In the genomic region with DNA sequence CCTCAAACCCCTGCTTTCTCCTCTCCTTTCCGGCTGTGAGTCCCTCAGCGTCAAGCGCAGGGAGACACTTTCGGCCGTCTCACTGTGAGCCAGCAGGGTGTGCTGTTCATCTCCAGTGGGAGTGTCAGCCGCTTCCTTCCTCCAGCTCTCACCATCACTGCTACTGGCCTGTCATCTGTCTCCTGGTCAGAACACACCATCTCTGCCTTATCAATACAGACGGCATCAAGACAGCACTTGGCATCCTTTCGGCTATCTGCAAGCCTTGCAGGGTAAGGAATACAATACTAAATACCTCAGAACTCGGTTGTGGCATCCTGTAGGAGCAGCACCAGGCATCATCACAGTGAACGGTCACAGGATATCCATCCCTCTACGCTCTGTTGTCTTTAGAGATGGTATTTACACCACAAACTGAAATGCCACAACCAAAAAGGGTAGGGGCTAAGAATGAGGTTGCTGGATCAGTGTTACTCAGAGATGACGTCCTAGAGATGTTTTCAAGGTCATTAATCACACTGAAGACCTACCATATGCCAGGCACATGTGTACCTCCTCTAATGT, we compare ENCODE assay signal across 8 cellular contexts. TPM values are rescaled to one million over a fixed set of nuclear protein-coding genes. Genes with fewer than 3 reads are reported as not detected.
A peak's percentile ranks its signal among the peaks of the same experiment; 100 is the strongest.
DNase-seq lines count a peak whose midpoint lies in the region; ATAC-seq, FAIRE-seq and TF ChIP-seq lines count a peak whose summit lies in the region.

No MANE protein-coding gene starts in this region.

- peak; percentile 36 for FAIRE-seq in keratinocyte (lab: Jason Lieb, UNC)
- FAIRE-seq in urothelium cell line (lab: Jason Lieb, UNC): no peak

- no peaks in the 10 kb centered on the region for H3K27me3 ChIP-seq in MM.1S (replicated peaks; ENCODE audit: insufficient read depth, low read length)
- no peaks in the 10 kb centered on the region for H3K27me3 ChIP-seq in adrenal gland
- no peaks in the 10 kb centered on the region for H3K27me3 ChIP-seq in keratinocyte (ENCODE audit: control insufficient read depth, extremely low read depth, insufficient read depth, low read length)

- H3K9me1 ChIP-seq in keratinocyte (ENCODE audit: control insufficient read depth, extremely low read depth, insufficient read depth, low read length): peaks cover 3% of the 10 kb centered on the region

- H3K79me2 ChIP-seq in MM.1S (ENCODE audit: low read length) (no peaks in the 10 kb centered on the region), keratinocyte (ENCODE audit: control insufficient read depth, insufficient read depth, low read length) (no peaks in the 10 kb centered on the region)

- no peak overlapping the region for H3K27ac ChIP-seq in MM.1S (ENCODE audit: low read length)
- no peak overlapping the region for H3K27ac ChIP-seq in adrenal gland
- H3K27ac ChIP-seq in keratinocyte (ENCODE audit: control insufficient read depth, insufficient read depth, low read length): no peak overlapping the region

- H2AFZ ChIP-seq in MM.1S (ENCODE audit: low read length) (no peak overlapping the region), keratinocyte (ENCODE audit: control insufficient read depth, low read length) (no peak overlapping the region)

- TF ChIP-seq POLR2A in adrenal gland (IDR thresholded peaks at IDR 0.05): no peak

- dilution Hi-C loops in keratinocyte (cut with MboI; ENCODE audit: extremely low pct_ligation_motif_present, low sequenced_read_pairs): no loop called here

- peak; percentile 8 for DNase-seq in DMS153 (lab: John Stamatoyannopoulos, UW)
- no peak for DNase-seq in DMS153 treated with DMSO at 0.1 percent for 48 hours (lab: John Stamatoyannopoulos, UW; ENCODE audit: unreplicated experiment)
- no peak for DNase-seq in MM.1S
- peak; percentile 31 to 79 (median 57) for DNase-seq in adrenal gland
- DNase-seq in keratinocyte (ENCODE audit: low read depth, low spot score): no peak
- peak; percentile 21 for DNase-seq in urothelium cell line (ENCODE audit: low spot score)

- TF ChIP-seq CTCF in MM.1S (IDR thresholded peaks at IDR 0.05; ENCODE audit: low read length) (peak; percentile 6; the same call in 1 of the 2 replicates), adrenal gland (IDR thresholded peaks at IDR 0.05) (peak; percentile 15 to 64 (median 53)), keratinocyte (optimal IDR thresholded peaks at IDR 0.05 in 1 of 3, IDR thresholded peaks at IDR 0.05 in 1 of 3, conservative IDR thresholded peaks at IDR 0.05 in 1 of 3; ENCODE audit: extremely low read depth in 1 of 3, insufficient read depth in 2 of 3, low read length in 3 of 3) (peak; percentile 37 to 55 (median 41))

- H4K20me1 ChIP-seq in MM.1S (ENCODE audit: insufficient read depth, low read length): no peaks in the 10 kb centered on the region
- H4K20me1 ChIP-seq in keratinocyte (ENCODE audit: control insufficient read depth, extremely low read depth, insufficient read depth, low read length): no peaks in the 10 kb centered on the region

- intact Hi-C loops in adrenal gland (cut with DNase I): no loop called here

- H3K9ac ChIP-seq in MM.1S (ENCODE audit: low read length): no peak overlapping the region
- no peak overlapping the region for H3K9ac ChIP-seq in keratinocyte (ENCODE audit: control insufficient read depth, extremely low read depth, insufficient read depth, low read length)

- no peak overlapping the region for H3K4me3 ChIP-seq in MM.1S (ENCODE audit: low read length)
- H3K4me3 ChIP-seq in adrenal gland: no peak overlapping the region
- no peak overlapping the region for H3K4me3 ChIP-seq in keratinocyte (ENCODE audit: control insufficient read depth in 2 of 3, extremely low read depth in 1 of 3, insufficient read depth in 2 of 3, low read depth in 1 of 3, low read length in 3 of 3)

- H3K4me2 ChIP-seq in MM.1S (ENCODE audit: low read depth, low read length) (no peak overlapping the region), keratinocyte (ENCODE audit: control insufficient read depth, extremely low read depth, insufficient read depth, low read depth, low read length) (no peak overlapping the region)

- H3K36me3 ChIP-seq in MM.1S (replicated peaks; ENCODE audit: insufficient read depth, low read length): no peaks in the 10 kb centered on the region
- H3K36me3 ChIP-seq in adrenal gland (replicated peaks in 1 of 2): peaks cover 0 to 16% of the 10 kb centered on the region in 2 donors
- no peaks in the 10 kb centered on the region for H3K36me3 ChIP-seq in keratinocyte (ENCODE audit: control insufficient read depth in 2 of 2, extremely low read depth in 1 of 2, insufficient read depth in 2 of 2, low read length in 2 of 2)

- H3F3A ChIP-seq in MM.1S (ENCODE audit: insufficient read depth, low read length): no peaks in the 10 kb centered on the region

- no peaks in the 10 kb centered on the region for H3K9me2 ChIP-seq in MM.1S (replicated peaks; ENCODE audit: insufficient read depth, low read length)

- H3K4me1 ChIP-seq in MM.1S (ENCODE audit: low read length) (no peaks in the 10 kb centered on the region), adrenal gland (replicated peaks in 1 of 2) (no peaks in the 10 kb centered on the region), keratinocyte (ENCODE audit: control insufficient read depth, extremely low read depth, insufficient read depth, low read length) (peaks cover 38% of the 10 kb centered on the region)

- 38 to 50% (median 41%) methylated on average over 12 of the region's 12 CpGs for WGBS in adrenal gland, 4 donors

- H3K9me3 ChIP-seq in MM.1S (replicated peaks; ENCODE audit: insufficient read depth, low read length) (no peaks in the 10 kb centered on the region), adrenal gland (replicated peaks in 1 of 3) (no peaks in the 10 kb centered on the region), keratinocyte (ENCODE audit: control insufficient read depth, low read depth, low read length) (no peaks in the 10 kb centered on the region)

- ATAC-seq in HG02973 (IDR thresholded peaks at IDR 0.05; ENCODE audit: unreplicated experiment) (no peak), GM18858 (IDR thresholded peaks at IDR 0.05; ENCODE audit: unreplicated experiment) (no peak)

RNA-seq across cellular contexts. Expression of gene CMTM4, which starts 20.7 kb away (rescaled TPM):
- total RNA-seq in adrenal gland: 10 to 100 TPM; 14.3 to 24.4 (median 20.7) TPM
- 10 to 100 TPM in 1 of 3 donors, 1 to 10 TPM in 2; 9.2 to 10.6 (median 9.5) TPM for polyA plus RNA-seq in adrenal gland
- polyA plus RNA-seq in keratinocyte: 18.0 to 25.1 TPM (median 23.1 TPM) in 3 replicates
- 4.4 TPM for polyA plus RNA-seq in keratinocyte (2011; ENCODE audit: low read depth)
- polyA plus RNA-seq in keratinocyte (2011; cell fraction: cytosol; rRNA removed): 18.2 and 22.7 TPM in 2 replicates
- polyA plus RNA-seq in keratinocyte (2011; cell fraction: nucleus; rRNA removed): 43.4 and 45.6 TPM in 2 replicates
- 14.5 and 15.8 TPM in 2 replicates for polyA plus RNA-seq in keratinocyte (2012; ENCODE audit: low replicate concordance)
- 30.8 to 60.5 TPM (median 46.1 TPM) in 3 replicates for polyA minus RNA-seq in keratinocyte
- 37.2 TPM for polyA minus RNA-seq in keratinocyte (2011; cell fraction: cytosol; rRNA and poly(A)+ RNA removed)
- 41.9 and 58.3 TPM in 2 replicates for polyA minus RNA-seq in keratinocyte (2011; cell fraction: nucleus; rRNA and poly(A)+ RNA removed)

RNA-seq across cellular contexts. Expression of gene DYNC1LI2, which starts 34.2 kb away (rescaled TPM):
- 100 to 1,000 TPM in 3 of 8 donors, 10 to 100 TPM in 5; 61.1 to 234 (median 96.6) TPM for total RNA-seq in adrenal gland
- 10 to 100 TPM; 39.3 to 92.6 (median 74.3) TPM for polyA plus RNA-seq in adrenal gland
- polyA plus RNA-seq in keratinocyte: 53.0 to 66.0 TPM (median 55.5 TPM) in 3 replicates
- polyA plus RNA-seq in keratinocyte (2011; ENCODE audit: low read depth): 71.3 TPM
- polyA plus RNA-seq in keratinocyte (2011; cell fraction: cytosol; rRNA removed): 35.4 and 41.7 TPM in 2 replicates
- 174 and 181 TPM in 2 replicates for polyA plus RNA-seq in keratinocyte (2011; cell fraction: nucleus; rRNA removed)
- polyA plus RNA-seq in keratinocyte (2012; ENCODE audit: low replicate concordance): 42.9 and 54.0 TPM in 2 replicates
- 48.4 to 57.2 TPM (median 49.2 TPM) in 3 replicates for polyA minus RNA-seq in keratinocyte
- polyA minus RNA-seq in keratinocyte (2011; cell fraction: cytosol; rRNA and poly(A)+ RNA removed): 29.9 TPM
- 41.9 and 92.7 TPM in 2 replicates for polyA minus RNA-seq in keratinocyte (2011; cell fraction: nucleus; rRNA and poly(A)+ RNA removed)

Comparison
In these comparisons a context has a peak if more than half of its experiments do, and no peak if none do; other contexts are left out.
1. DNase-seq: peak in DMS153 (single experiment), adrenal gland (7 of 7) and urothelium cell line (single experiment); none in DMS153 treated with DMSO at 0.1 percent for 48 hours (single experiment), MM.1S (single experiment) and keratinocyte (single experiment).
2. Peak in every context shown above with its lines, with median percentiles within 50 percentile points of each other: CTCF ChIP-seq.